8 cellular contexts compared by ENCODE assay signal in genomic region chr10:72325222-72326175, GRCh38. TPM values are rescaled to one million over a fixed set of nuclear protein-coding genes. Genes with fewer than 3 reads are reported as not detected.
DNase-seq lines count a peak whose midpoint lies in the region; ATAC-seq and TF ChIP-seq lines count a peak whose summit lies in the region.
"Not testable (repeated sequence)": the region's sequence is repeated elsewhere in the genome, so short reads cannot be mapped to it uniquely, and the experiment has no call there.

No MANE protein-coding gene starts in this region.

- not testable (repeated sequence) for H3K9me3 ChIP-seq in body of pancreas; fibroblast of lung (ENCODE audit: control insufficient read depth, insufficient read depth, low read depth, low read length); left lung; trophoblast cell (ENCODE audit: insufficient read depth, low read depth, low read length); testis

- peak overlapping the region; percentile 51 for H2AK5ac ChIP-seq in trophoblast cell (ENCODE audit: low read length)

- not testable (repeated sequence) for H3K79me2 ChIP-seq in fibroblast of lung (ENCODE audit: control insufficient read depth, insufficient read depth, low read length)
- peaks cover 13% of the 10 kb centered on the region for H3K79me2 ChIP-seq in trophoblast cell (ENCODE audit: control insufficient read depth, insufficient read depth, low read length, poor library complexity)

- H3K9ac ChIP-seq in fibroblast of lung (ENCODE audit: insufficient read depth, low read length): peak overlapping the region; percentile 46
- H3K9ac ChIP-seq in trophoblast cell (ENCODE audit: low read length): not testable (repeated sequence)

- not testable (repeated sequence) for H4K12ac ChIP-seq in trophoblast cell (ENCODE audit: low read depth, low read length)

- H4K91ac ChIP-seq in trophoblast cell (ENCODE audit: low read depth, low read length): peak overlapping the region; percentile 87

- H3K4ac ChIP-seq in trophoblast cell (ENCODE audit: low read depth, low read length): peak overlapping the region; percentile 24

- peak overlapping the region; percentile 55 for H2BK12ac ChIP-seq in trophoblast cell (ENCODE audit: low read length)

- not testable (repeated sequence) for H3K23ac ChIP-seq in trophoblast cell (ENCODE audit: low read length)

- H4K8ac ChIP-seq in trophoblast cell (ENCODE audit: low read depth, low read length): peak overlapping the region; percentile 23

- DNase-seq in DMS79 treated with DMSO at 0.1 percent for 48 hours (lab: John Stamatoyannopoulos, UW): peak; percentile 79
- DNase-seq in NCI-H2081 treated with DMSO at 0.1 percent for 48 hours (lab: John Stamatoyannopoulos, UW): peak; percentile 70
- peak; percentile 82 to 85 for DNase-seq in SHP77 (lab: John Stamatoyannopoulos, UW)
- DNase-seq in body of pancreas: peak; percentile 49 to 67 (median 58)
- peak; percentile 51 to 92 for DNase-seq in fibroblast of lung (ENCODE audit: low read depth in 2 of 2)
- not testable (repeated sequence) for DNase-seq in left lung, trophoblast cell
- peak; percentile 72 for DNase-seq in testis

- not testable (repeated sequence) for ATAC-seq in body of pancreas
- peak; percentile 9 for ATAC-seq in left lung

- 35 to 61% methylated on average over 8 to 34 of the region's 50 CpGs for WGBS in body of pancreas, 2 donors
- WGBS in trophoblast cell (ENCODE audit: extremely low coverage, insufficient coverage, insufficient read length): no CpG with 5 or more reads among the region's 50 CpGs
- WGBS in testis, 2 donors: 11 to 47% methylated on average over 14 to 29 of the region's 50 CpGs

- H3K18ac ChIP-seq in trophoblast cell (ENCODE audit: low read length): peak overlapping the region; percentile 3

- not testable (repeated sequence) for H3K36me3 ChIP-seq in body of pancreas (replicated peaks in 1 of 2; ENCODE audit: insufficient read depth in 1 of 2, low read depth in 2 of 2); fibroblast of lung (ENCODE audit: control insufficient read depth, insufficient read depth, low read length); left lung; trophoblast cell (ENCODE audit: control insufficient read depth in 1 of 2, insufficient read depth in 2 of 2, low read length in 2 of 2); testis (ENCODE audit: low read depth, missing control alignments)

- not testable (repeated sequence) for TF ChIP-seq CTCF in body of pancreas (IDR thresholded peaks at IDR 0.05); fibroblast of lung (conservative IDR thresholded peaks at IDR 0.05 in 1 of 2, IDR thresholded peaks at IDR 0.05 in 1 of 2; ENCODE audit: low read depth in 1 of 2, low read length in 2 of 2); left lung (IDR thresholded peaks at IDR 0.05); testis (IDR thresholded peaks at IDR 0.05)

- H2BK5ac ChIP-seq in trophoblast cell (ENCODE audit: low read depth, low read length, poor library complexity): peak overlapping the region; percentile 65

- H3K27ac ChIP-seq in body of pancreas (peak overlapping the region in 3 of 4 donors; percentile 8 to 47 (median 39)), left lung (peak overlapping the region; percentile 73), trophoblast cell (ENCODE audit: low read depth, low read length) (peak overlapping the region; percentile 36), testis (peak overlapping the region; percentile 58 to 60)
- not testable (repeated sequence) for H3K27ac ChIP-seq in fibroblast of lung (ENCODE audit: insufficient read depth, low read length)

- TF ChIP-seq POLR2A in body of pancreas (IDR thresholded peaks at IDR 0.05); testis (IDR thresholded peaks at IDR 0.05): not testable (repeated sequence)

- not testable (repeated sequence) for H4K20me1 ChIP-seq in fibroblast of lung (ENCODE audit: control insufficient read depth, extremely low read depth, insufficient read depth, low read length)

- intact Hi-C loops in body of pancreas (cut with DNase I); left lung (cut with DNase I); testis (cut with DNase I; ENCODE audit: low total_unique reads): not testable (repeated sequence)

- peaks cover 43% of the 10 kb centered on the region for H3K79me1 ChIP-seq in trophoblast cell (ENCODE audit: low read length)

- H3K27me3 ChIP-seq in body of pancreas; fibroblast of lung (ENCODE audit: control insufficient read depth, insufficient read depth, low read length); left lung; trophoblast cell (ENCODE audit: insufficient read depth, low read length); testis: not testable (repeated sequence)

- not testable (repeated sequence) for H3K4me3 ChIP-seq in body of pancreas; fibroblast of lung (replicated peaks in 1 of 4; ENCODE audit: control extremely low read depth in 1 of 4, insufficient read depth in 1 of 4, low read depth in 3 of 4, low read length in 4 of 4); left lung; trophoblast cell (ENCODE audit: low read depth, low read length)
- H3K4me3 ChIP-seq in testis: peak overlapping the region; percentile 12 to 48

- peak overlapping the region; percentile 62 for H3K14ac ChIP-seq in trophoblast cell (ENCODE audit: low read length)

- peak overlapping the region; percentile 44 for H3K4me2 ChIP-seq in fibroblast of lung (ENCODE audit: extremely low read depth, insufficient read depth, low read length)
- not testable (repeated sequence) for H3K4me2 ChIP-seq in trophoblast cell (ENCODE audit: low read length)

- H2BK120ac ChIP-seq in trophoblast cell (ENCODE audit: insufficient read depth, low read length, poor library complexity): peak overlapping the region; percentile 23

- peak overlapping the region; percentile 60 for H2AFZ ChIP-seq in fibroblast of lung (ENCODE audit: low read length)
- not testable (repeated sequence) for H2AFZ ChIP-seq in trophoblast cell (ENCODE audit: insufficient read depth, low read length, poor library complexity)

- H3K4me1 ChIP-seq in body of pancreas: peaks cover 70% of the 10 kb centered on the region
- peaks cover 31% of the 10 kb centered on the region for H3K4me1 ChIP-seq in fibroblast of lung (ENCODE audit: control insufficient read depth, extremely low read depth, insufficient read depth, low read length)
- peaks cover 37 to 99% of the 10 kb centered on the region in 2 donors for H3K4me1 ChIP-seq in left lung
- H3K4me1 ChIP-seq in trophoblast cell (ENCODE audit: control insufficient read depth in 1 of 2, insufficient read depth in 2 of 2, low read length in 2 of 2): peaks cover 40 to 48% of the 10 kb centered on the region in 2 experiments
- H3K4me1 ChIP-seq in testis: peaks cover 52% of the 10 kb centered on the region

RNA-seq across cellular contexts. Expression of gene DNAJB12, which starts 29.2 kb away (rescaled TPM):
- total RNA-seq in body of pancreas: 10 to 100 TPM; 19.2 to 24.1 TPM
- 20.5 and 26.3 TPM in 2 replicates for total RNA-seq in fibroblast of lung
- 16.0 and 17.2 TPM in 2 replicates for polyA plus RNA-seq in fibroblast of lung
- polyA plus RNA-seq in fibroblast of lung (2012): 28.0 and 28.7 TPM in 2 replicates
- 36.0 and 54.5 TPM in 2 replicates for polyA minus RNA-seq in fibroblast of lung (ENCODE audit: low replicate concordance)
- 10 to 100 TPM; 30.9 to 38.9 TPM for total RNA-seq in left lung
- 17.3 and 17.4 TPM in 2 replicates for polyA plus RNA-seq in trophoblast cell (2013)
- 10 to 100 TPM; 50.3 to 57.6 TPM for total RNA-seq in testis
- polyA plus RNA-seq in testis (ENCODE audit: insufficient read depth, low read depth, low replicate concordance): 52.4 TPM

RNA-seq across cellular contexts. Expression of gene DDIT4, which starts 51.8 kb away (rescaled TPM):
- total RNA-seq in body of pancreas (100 to 1,000 TPM; 238 to 269 TPM), fibroblast of lung (662 and 712 TPM in 2 replicates), left lung (10 to 100 TPM; 40.7 to 73.8 TPM), testis (10 to 100 TPM; 69.6 to 94.3 TPM)
- polyA plus RNA-seq in fibroblast of lung (26.3 and 51.3 TPM in 2 replicates), testis (ENCODE audit: insufficient read depth, low read depth, low replicate concordance) (46.6 TPM)
- 41.9 and 71.5 TPM in 2 replicates for polyA plus RNA-seq in fibroblast of lung (2012)
- polyA minus RNA-seq in fibroblast of lung (ENCODE audit: low replicate concordance): 16.6 and 31.2 TPM in 2 replicates
- 175 and 178 TPM in 2 replicates for polyA plus RNA-seq in trophoblast cell (2013)
